9 cellular contexts compared by ENCODE assay signal in the genomic region with DNA sequence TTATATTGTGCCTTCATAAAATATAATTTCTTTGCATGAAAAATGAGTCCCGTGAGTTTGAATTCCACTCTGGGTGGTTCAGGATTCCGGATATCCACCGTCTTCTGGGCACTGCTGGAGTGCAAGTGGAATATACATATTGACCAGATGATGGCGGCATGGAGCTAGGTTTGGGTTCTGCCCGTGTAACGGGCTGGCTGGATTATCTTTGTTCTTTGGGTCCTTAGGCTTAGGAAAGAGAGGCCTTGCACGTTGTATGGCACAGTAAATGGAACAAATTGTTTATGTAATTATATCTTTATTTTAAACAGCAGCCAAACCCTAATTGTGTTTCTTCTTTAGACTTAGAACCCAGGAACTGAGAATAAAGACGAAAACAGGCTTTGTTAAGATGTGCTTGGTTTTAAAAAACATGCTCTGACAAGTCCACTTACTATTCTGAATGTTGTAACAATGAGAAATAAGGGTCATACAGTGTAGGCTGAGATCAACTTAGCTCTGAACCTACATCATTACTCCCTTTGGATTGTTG. TPM values are rescaled to one million over a fixed set of nuclear protein-coding genes. Genes with fewer than 3 reads are reported as not detected.
A peak's percentile ranks its signal among the peaks of the same experiment; 100 is the strongest.
DNase-seq lines count a peak whose midpoint lies in the region; ATAC-seq and TF ChIP-seq lines count a peak whose summit lies in the region.
"Had no signal": no experiment of that assay in that cellular context is flagged by ENCODE, and none has a peak within 500 bp of the region (broad histone marks: within the 10 kb centered on the region; RNA-seq: fewer than 3 reads in every experiment).

No MANE protein-coding gene starts in this region.

- H3K4me3 ChIP-seq in adipocyte (ENCODE audit: low read length) (no peak overlapping the region), heart right ventricle (no peak overlapping the region)

- intact Hi-C loops in heart right ventricle (cut with DNase I) = loop anchor here (5.0 to 10.0 kb wide), 5 partner anchors 346 to 651 kb away; partner anchors contain the start of gene STX6 (in 1 of the 10)

- 12 to 16% methylated on average over 8 of the region's 8 CpGs for WGBS in heart right ventricle, 2 donors

- DNase-seq in NCI-H1417 (lab: John Stamatoyannopoulos, UW) = peak; percentile 73 to 94 (median 94)
- peak; percentile 89 for DNase-seq in SKM-1 treated with dmso at 0.1 percent for 144 hours (lab: John Stamatoyannopoulos, UW; ENCODE audit: unreplicated experiment)
- peak; percentile 94 for DNase-seq in adipocyte (ENCODE audit: low read depth)
- peak in 1 of 2 donors; percentile 72 for DNase-seq in heart right ventricle
- DNase-seq in retina = peak; percentile 85

- H3K36me3 ChIP-seq in adipocyte (ENCODE audit: control insufficient read depth, insufficient read depth, low read length, severe bottlenecking) (no peaks in the 10 kb centered on the region), heart right ventricle (no peaks in the 10 kb centered on the region)

- H3K9me3 ChIP-seq in adipocyte (ENCODE audit: control insufficient read depth, low read length) (no peaks in the 10 kb centered on the region), heart right ventricle (no peaks in the 10 kb centered on the region)

- H3K9ac ChIP-seq in adipocyte (ENCODE audit: low read length) = peak overlapping the region; percentile 75

- H3K27ac ChIP-seq in heart right ventricle = peak overlapping the region in 6 of 10 donors; percentile 16 to 36 (median 30)

- TF ChIP-seq CTCF in GM12873 (IDR thresholded peaks at IDR 0.05; ENCODE audit: insufficient read depth, low read depth, low read length, missing control alignments) (peak; percentile 69), heart right ventricle (IDR thresholded peaks at IDR 0.05) (peak; percentile 67 to 92 (median 85))

- no peaks in the 10 kb centered on the region for H3K27me3 ChIP-seq in adipocyte (replicated peaks; ENCODE audit: control insufficient read depth, insufficient read depth, low read length)
- no peaks in the 10 kb centered on the region for H3K27me3 ChIP-seq in heart right ventricle

- peak; percentile 78 for ATAC-seq in HG02623 (IDR thresholded peaks at IDR 0.05; ENCODE audit: unreplicated experiment)
- ATAC-seq in heart right ventricle = peak; percentile 91 to 97 (median 96)
- no peak for ATAC-seq in HG02938 (IDR thresholded peaks at IDR 0.05; ENCODE audit: unreplicated experiment)

- peaks cover 11% of the 10 kb centered on the region for H3K4me1 ChIP-seq in adipocyte (ENCODE audit: control insufficient read depth, insufficient read depth, low read length)
- peaks cover 0 to 31% (median 14%) of the 10 kb centered on the region in 9 donors for H3K4me1 ChIP-seq in heart right ventricle

RNA-seq across cellular contexts. Expression of gene ACBD6, which starts 13.5 kb away (rescaled TPM):
- total RNA-seq in heart right ventricle = 10 to 100 TPM; 16.2 to 24.7 (median 20.4) TPM
- polyA plus RNA-seq in heart right ventricle = 10 to 100 TPM; 27.9 to 30.0 TPM

RNA-seq across cellular contexts. Expression of gene OVAAL, which starts 42.8 kb away (rescaled TPM):
- total RNA-seq in heart right ventricle = 1 to 10 TPM in 9 of 10 donors, under 1 TPM in 1; 0.27 to 5.8 (median 2.7) TPM
- 1 to 10 TPM; 2.3 to 7.3 TPM for polyA plus RNA-seq in heart right ventricle
- total RNA-seq: skeletal muscle tissue had no signal
